In genomic region chr12:46389130-46389616, GRCh38 we compare ENCODE assay signal across 9 cellular contexts. TPM values are rescaled to one million over a fixed set of nuclear protein-coding genes. Genes with fewer than 3 reads are reported as not detected.
DNase-seq lines count a peak whose midpoint lies in the region; ATAC-seq, FAIRE-seq and TF ChIP-seq lines count a peak whose summit lies in the region.
"Had no signal": no experiment of that assay in that cellular context is flagged by ENCODE, and none has a peak within 500 bp of the region (broad histone marks: within the 10 kb centered on the region; RNA-seq: fewer than 3 reads in every experiment).

No MANE protein-coding gene starts in this region.

- TF ChIP-seq POLR2A in K562 (conservative IDR thresholded peaks at IDR 0.05) = no peak
- TF ChIP-seq POLR2A in upper lobe of left lung (IDR thresholded peaks at IDR 0.05) = no peak

- intact Hi-C loops in K562 (cut with micrococcal nuclease) (loop anchor here (10.0 kb wide), 1 partner anchor 136 kb away; no protein-coding TSS in a partner anchor), left lung (cut with DNase I) (no loop called here)

- H3K9ac ChIP-seq in SK-N-SH (peak overlapping the region; percentile 0; the same call in 1 of the 2 replicates), K562 (ENCODE audit: insufficient read depth in 1 of 2, low read depth in 2 of 2, low read length in 2 of 2) (no peak overlapping the region)

- H2AFZ ChIP-seq in SK-N-SH (ENCODE audit: low read depth) (no peak overlapping the region), K562 (ENCODE audit: low read depth, low read length) (no peak overlapping the region)

- no peak; the same call in 2 of the 3 replicates for ATAC-seq in SK-N-SH treated with all-trans-retinoic acid at 6 μM for 48 hours
- ATAC-seq in K562 = no peak
- ATAC-seq in left lung = no peak
- ATAC-seq in upper lobe of left lung (ENCODE audit: low FRiP score in 2 of 2) = peak; percentile 50 to 66
- no peak for ATAC-seq in HG02571 (IDR thresholded peaks at IDR 0.05; ENCODE audit: unreplicated experiment)

- no peak for FAIRE-seq in K562 (lab: Jason Lieb, UNC)

- no peak overlapping the region for H3K4me3 ChIP-seq in SK-N-SH (ENCODE audit: low read depth in 2 of 2, low read length in 1 of 2)
- no peak overlapping the region for H3K4me3 ChIP-seq in K562
- H3K4me3 ChIP-seq in left lung = no peak overlapping the region
- no peak overlapping the region for H3K4me3 ChIP-seq in upper lobe of left lung

- in situ Hi-C loops in K562 (cut with MboI) = no loop called here
- in situ Hi-C loops in G401 (cut with HindIII; ENCODE audit: low sequenced_read_pairs) = no loop called here

- H3K4me1 ChIP-seq in SK-N-SH (ENCODE audit: control insufficient read depth in 1 of 2, insufficient read depth in 2 of 2, low read depth in 1 of 2, low read length in 1 of 2) (peaks cover 12 to 74% of the 10 kb centered on the region in 2 experiments), K562 (replicated peaks in 1 of 2; ENCODE audit: control insufficient read depth in 2 of 2, insufficient read depth in 2 of 2, low read length in 2 of 2) (peaks cover 6 to 41% of the 10 kb centered on the region in 2 experiments; a peak in 4 of 5 replicates), left lung (peaks cover 43 to 57% of the 10 kb centered on the region in 2 donors), upper lobe of left lung (peaks cover 37 to 53% (median 49%) of the 10 kb centered on the region in 4 donors)

- CTCF ChIA-PET in SK-N-SH (lab: Yijun Ruan, JAX) = no interaction called here
- CTCF ChIA-PET in K562 (lab: Yijun Ruan, JAX; ENCODE audit: low intra/inter-chr PET ratio) = no interaction called here

- H3K9me1 ChIP-seq in K562 (ENCODE audit: control insufficient read depth, insufficient read depth, low read length) = peaks cover 2% of the 10 kb centered on the region

- TF ChIP-seq EP300 in SK-N-SH (IDR thresholded peaks at IDR 0.05; ENCODE audit: borderline replicate concordance in 1 of 2, low read depth in 1 of 2, low read length in 1 of 2) = peak in 1 of 2 experiments; percentile 42; a peak in 1 of 4 replicates
- no peak for TF ChIP-seq EP300 in K562 (IDR thresholded peaks at IDR 0.05; ENCODE audit: low read length)
- peak in 2 of 4 donors; percentile 45 to 90 for TF ChIP-seq EP300 in upper lobe of left lung (IDR thresholded peaks at IDR 0.05)

- POLR2A ChIA-PET in SK-N-SH (lab: Yijun Ruan, JAX) (no interaction called here), K562 (lab: Yijun Ruan, JAX) (no interaction called here)

- DNase-seq in SK-N-SH = no peak
- DNase-seq in K562 (ENCODE audit: extremely low read depth in 1 of 4, low spot score in 3 of 4) = no peak
- DNase-seq in left lung = no peak
- DNase-seq in upper lobe of left lung = no peak
- no peak for DNase-seq in islet precursor cell
- DNase-seq in G401 (ENCODE audit: low spot score) = no peak
- DNase-seq: NCI-H1694 treated with DMSO at 0.1 percent for 48 hours had no signal

- H3K4me2 ChIP-seq in SK-N-SH = peak overlapping the region; percentile 19; the same call in 1 of the 2 replicates
- H3K4me2 ChIP-seq in K562 (ENCODE audit: insufficient read depth, low read length) = no peak overlapping the region

- peaks cover 0 to 4% of the 10 kb centered on the region in 2 experiments for H3K36me3 ChIP-seq in SK-N-SH (replicated peaks in 1 of 2; ENCODE audit: control insufficient read depth in 1 of 2, insufficient read depth in 2 of 2, low read length in 1 of 2)
- no peaks in the 10 kb centered on the region for H3K36me3 ChIP-seq in K562 (ENCODE audit: control insufficient read depth, insufficient read depth, low read length)
- H3K36me3 ChIP-seq in left lung = no peaks in the 10 kb centered on the region
- no peaks in the 10 kb centered on the region for H3K36me3 ChIP-seq in upper lobe of left lung

- peaks cover 16% of the 10 kb centered on the region for H3K79me2 ChIP-seq in SK-N-SH (ENCODE audit: insufficient read depth)
- peaks cover 23% of the 10 kb centered on the region for H3K79me2 ChIP-seq in K562 (ENCODE audit: control insufficient read depth, insufficient read depth, low read length)

- peak overlapping the region; percentile 40 to 97; a peak in 3 of 4 replicates for H3K27ac ChIP-seq in SK-N-SH (ENCODE audit: low read depth in 2 of 2, low read length in 1 of 2)
- H3K27ac ChIP-seq in K562 (ENCODE audit: extremely low read depth, low read depth, low read length) = no peak overlapping the region
- H3K27ac ChIP-seq in left lung = peak overlapping the region; percentile 11 to 70
- H3K27ac ChIP-seq in upper lobe of left lung = peak overlapping the region in 3 of 4 donors; percentile 4 to 45 (median 36)

- no peaks in the 10 kb centered on the region for H3K9me2 ChIP-seq in SK-N-SH

- H4K20me1 ChIP-seq in SK-N-SH (ENCODE audit: insufficient read depth) = no peaks in the 10 kb centered on the region
- no peaks in the 10 kb centered on the region for H4K20me1 ChIP-seq in K562 (replicated peaks; ENCODE audit: control insufficient read depth, insufficient read depth, low read length)

- no peaks in the 10 kb centered on the region for H3K27me3 ChIP-seq in SK-N-SH (ENCODE audit: insufficient read depth)
- no peaks in the 10 kb centered on the region for H3K27me3 ChIP-seq in K562 (ENCODE audit: control insufficient read depth in 2 of 2, insufficient read depth in 2 of 2, low read length in 2 of 2)
- H3K27me3 ChIP-seq in left lung = no peaks in the 10 kb centered on the region
- no peaks in the 10 kb centered on the region for H3K27me3 ChIP-seq in upper lobe of left lung

- H3K9me3 ChIP-seq in SK-N-SH = no peaks in the 10 kb centered on the region
- no peaks in the 10 kb centered on the region for H3K9me3 ChIP-seq in K562 (replicated peaks; ENCODE audit: control insufficient read depth, insufficient read depth, low read depth, low read length)
- H3K9me3 ChIP-seq in left lung = no peaks in the 10 kb centered on the region
- H3K9me3 ChIP-seq in upper lobe of left lung = no peaks in the 10 kb centered on the region

- 79% methylated on average over 1 of the region's 1 CpG for WGBS in SK-N-SH (ENCODE audit: low lambda C conversion rate)
- WGBS in K562 (ENCODE audit: insufficient coverage, low coverage, missing lambda C conversion rate) = 82% methylated on average over 1 of the region's 1 CpG
- WGBS in upper lobe of left lung, 2 donors = 74 to 78% methylated on average over 1 of the region's 1 CpG

- TF ChIP-seq RAD21 in SK-N-SH (IDR thresholded peaks at IDR 0.05; ENCODE audit: low read length) (no peak), K562 (CRISPR knock-in tag; conservative IDR thresholded peaks at IDR 0.05 in 1 of 2, IDR thresholded peaks at IDR 0.05 in 1 of 2) (no peak)

- peaks cover 52% of the 10 kb centered on the region for H3F3A ChIP-seq in SK-N-SH (replicated peaks; ENCODE audit: insufficient read depth)

- BruUV-seq in K562 (replicated peaks; lab: Mats Ljungman, UMichigan) = no TSS peak

- TF ChIP-seq CTCF in SK-N-SH (IDR thresholded peaks at IDR 0.05) (no peak), K562 (IDR thresholded peaks at IDR 0.05 in 2 of 3, conservative IDR thresholded peaks at IDR 0.05 in 1 of 3; ENCODE audit: insufficient read depth in 2 of 3, low read depth in 1 of 3, low read length in 3 of 3) (no peak), left lung (IDR thresholded peaks at IDR 0.05) (no peak), upper lobe of left lung (IDR thresholded peaks at IDR 0.05) (no peak)

TF ChIP-seq in SK-N-SH, 30 proteins besides CTCF, POLR2A, EP300 and RAD21 (continues in another document):
- TF ChIP-seq GATA2 (CRISPR knock-in tag; IDR thresholded peaks at IDR 0.05) (no peak), JUND (IDR thresholded peaks at IDR 0.05) (no peak), FOXJ3 (CRISPR knock-in tag; IDR thresholded peaks at IDR 0.05) (no peak), NFIC (IDR thresholded peaks at IDR 0.05; ENCODE audit: borderline replicate concordance) (peak; percentile 10; the same call in 1 of the 2 replicates)

TF ChIP-seq in SK-N-SH treated with all-trans-retinoic acid at 6 μM for 48 hours, 23 proteins besides CTCF, POLR2A, EP300 and RAD21 (continues in another document):
- TF ChIP-seq ZNF70 (CRISPR knock-in tag; IDR thresholded peaks at IDR 0.05) = no peak

TF ChIP-seq in K562, 482 proteins besides CTCF, POLR2A, EP300 and RAD21:
- TF ChIP-seq ZNF780A (CRISPR knock-in tag; IDR thresholded peaks at IDR 0.05) = no peak
- TF ChIP-seq HMBOX1 (IDR thresholded peaks at IDR 0.05) = 0 out of 2 replicates have a peak, but pooled peaks have one; percentile 25

RNA-seq across cellular contexts. Expression of gene SLC38A2, which starts 16.6 kb away (rescaled TPM):
- polyA plus RNA-seq in SK-N-SH (2012; rRNA removed) (135 and 191 TPM in 2 replicates), K562 (2011; rRNA removed) (122 and 143 TPM in 2 replicates), K562 (2014; fragmentation: Illumina TruSeq; extraction: Trizol) (180 and 209 TPM in 2 replicates), K562 (2014; fragmentation: Nextera tagmentation; extraction: Ambion mirVana) (100 to 1,000 TPM in 1 of 2 experiments, 10 to 100 TPM in 1; 98.7 to 132 TPM), K562 (2014; rRNA removed) (117 and 130 TPM in 2 replicates)
- 133 and 142 TPM in 2 replicates for polyA plus RNA-seq in SK-N-SH (2012; cell fraction: cytosol; rRNA removed)
- 395 and 464 TPM in 2 replicates for polyA plus RNA-seq in SK-N-SH (2012; cell fraction: nucleus; rRNA removed)
- 290 and 561 TPM in 2 replicates for total RNA-seq in K562 (2011; cell fraction: chromatin; rRNA removed; ENCODE audit: low replicate concordance)
- total RNA-seq in K562 (2011; cell fraction: nucleolus; rRNA removed) = 141 TPM in 2 replicates
- 257 and 355 TPM in 2 replicates for total RNA-seq in K562 (2011; cell fraction: nucleoplasm; rRNA removed)
- total RNA-seq in K562 (2014; rRNA removed) (176 and 194 TPM in 2 replicates), K562 (2014; rRNA removed; fragmentation: Illumina TruSeq; extraction: Trizol) (227 and 308 TPM in 2 replicates), K562 (2015; rRNA removed; fragmentation: Illumina TruSeq; extraction: Trizol) (106 and 114 TPM in 2 replicates), K562 (2021) (249 and 292 TPM in 2 replicates), left lung (100 to 1,000 TPM; 209 to 270 TPM), upper lobe of left lung (100 to 1,000 TPM; 104 to 409 (median 223) TPM)
- polyA plus RNA-seq in K562 (2011; cell fraction: cytosol; rRNA removed) = 83.9 and 91.7 TPM in 2 replicates
- polyA plus RNA-seq in K562 (2011; cell fraction: nucleus; rRNA removed) = 241 and 296 TPM in 2 replicates
- polyA plus RNA-seq in K562 (2012) = 79.7 and 147 TPM in 2 replicates
- 176 and 180 TPM in 2 replicates for polyA minus RNA-seq in K562 (2011; rRNA and poly(A)+ RNA removed)
- 73.8 and 122 TPM in 2 replicates for polyA minus RNA-seq in K562 (2011; cell fraction: cytosol; rRNA and poly(A)+ RNA removed)
- polyA minus RNA-seq in K562 (2011; cell fraction: nucleus; rRNA and poly(A)+ RNA removed) = 275 and 440 TPM in 2 replicates
- total RNA-seq in G401 (2014; rRNA removed; shearing (Covaris generic)) = 191 and 254 TPM in 2 replicates

Comparison
In these comparisons a context has a peak if more than half of its experiments do, and no peak if none do; other contexts are left out.
1. ATAC-seq: peak in upper lobe of left lung (2 of 2); none in SK-N-SH treated with all-trans-retinoic acid at 6 μM for 48 hours (single experiment), K562 (single experiment), left lung (single experiment) and HG02571 (single experiment).
2. Of the 27 proteins assayed by ChIP-seq in both K562 and SK-N-SH: peak only in K562: none; only in SK-N-SH: NFIC and POLR2AphosphoS5; in both: none; in neither: 24; mixed calls (peak in some experiments, not most) for 1.